ENCODE assay signal across 22 cellular contexts in the genomic region with DNA sequence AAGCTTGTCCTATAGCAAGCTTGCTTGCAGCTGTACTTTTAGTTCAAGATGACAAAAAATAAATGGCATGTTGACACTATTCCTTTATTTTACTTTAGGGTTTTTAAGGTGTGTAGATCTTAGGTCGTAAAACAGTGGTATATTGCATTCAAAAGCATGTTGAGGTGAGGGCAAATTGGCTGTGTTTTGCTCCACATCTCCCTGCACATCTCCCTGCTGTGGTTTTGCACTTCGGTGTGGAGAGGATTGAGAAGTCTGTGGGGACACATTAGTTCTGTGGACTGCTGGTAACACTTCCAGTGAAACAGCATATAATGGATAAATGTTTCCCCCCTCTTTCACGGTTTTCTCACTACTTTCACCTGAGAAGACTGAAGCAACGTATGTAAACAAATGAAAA.
"Had no signal": no experiment of that assay in that cellular context is flagged by ENCODE, and none has a peak within 500 bp of the region (broad histone marks: within the 10 kb centered on the region; RNA-seq: fewer than 3 reads in every experiment).

No MANE protein-coding gene starts in this region.

- H3K9me3 Mint-ChIP-seq: activated CD4-positive, alpha-beta memory T cell treated with anti-CD3 and anti-CD28 coated beads, Interleukin-2, amount 10 ng/mL, durations not matched to agents 7 days and 5 days; activated T-helper 2 cell treated with anti-CD3 and anti-CD28 coated beads, Interferon-gamma antibody, Interleukin-2, Interleukin-4, amounts not matched to agents 10 μg/mL and 5 μg/mL and 100 μg/mL, durations not matched to agents 14 hours and 24 hours and 36 hours; brain had no signal

- DNase-seq: activated CD4-positive, alpha-beta memory T cell treated with anti-CD3 and anti-CD28 coated beads, Interleukin-2, amount 10 ng/mL, durations not matched to agents 7 days and 5 days; activated naive CD4-positive, alpha-beta T cell; aorta; caudate nucleus; dermis blood vessel endothelial cell; effector CD8-positive, alpha-beta T cell; esophagus squamous epithelium; gastrocnemius medialis; hypothalamus; left cardiac atrium; mesenchymal stem cell; posterior cingulate gyrus; SIG-M5; SK-N-SH; stimulated activated CD4-positive, alpha-beta T cell treated with anti-CD3 and anti-CD28 coated beads, Interleukin-15, amount 100 ng/mL, for 24 hours; stimulated activated CD4-positive, alpha-beta T cell treated with anti-CD3 and anti-CD28 coated beads, Interleukin-2, amount 100 ng/mL, for 48 hours; stimulated activated naive CD8-positive, alpha-beta T cell treated with anti-CD3 and anti-CD28 coated beads, Interleukin-15, Interleukin-2, amounts not matched to agents 100 U/mL and 50 U/mL, for 24 hours; thyroid gland had no signal

- H3K27me3 Mint-ChIP-seq: activated CD4-positive, alpha-beta memory T cell treated with anti-CD3 and anti-CD28 coated beads, Interleukin-2, amount 10 ng/mL, durations not matched to agents 7 days and 5 days had no signal

- ATAC-seq: gastrocnemius medialis; left cardiac atrium; sciatic nerve; stimulated activated naive CD8-positive, alpha-beta T cell treated with anti-CD3 and anti-CD28 coated beads, Interleukin-15, Interleukin-2, amounts not matched to agents 100 U/mL and 50 U/mL, for 24 hours had no signal

- H3K4me3 Mint-ChIP-seq: activated CD4-positive, alpha-beta memory T cell treated with anti-CD3 and anti-CD28 coated beads, Interleukin-2, amount 10 ng/mL, durations not matched to agents 7 days and 5 days; brain; neural crest cell had no signal

- H3K27ac Mint-ChIP-seq: activated CD4-positive, alpha-beta memory T cell treated with anti-CD3 and anti-CD28 coated beads, Interleukin-2, amount 10 ng/mL, durations not matched to agents 7 days and 5 days; activated T-helper 2 cell treated with anti-CD3 and anti-CD28 coated beads, Interferon-gamma antibody, Interleukin-2, Interleukin-4, amounts not matched to agents 10 μg/mL and 5 μg/mL and 100 μg/mL, durations not matched to agents 14 hours and 24 hours and 36 hours had no signal
